In the genomic region with DNA sequence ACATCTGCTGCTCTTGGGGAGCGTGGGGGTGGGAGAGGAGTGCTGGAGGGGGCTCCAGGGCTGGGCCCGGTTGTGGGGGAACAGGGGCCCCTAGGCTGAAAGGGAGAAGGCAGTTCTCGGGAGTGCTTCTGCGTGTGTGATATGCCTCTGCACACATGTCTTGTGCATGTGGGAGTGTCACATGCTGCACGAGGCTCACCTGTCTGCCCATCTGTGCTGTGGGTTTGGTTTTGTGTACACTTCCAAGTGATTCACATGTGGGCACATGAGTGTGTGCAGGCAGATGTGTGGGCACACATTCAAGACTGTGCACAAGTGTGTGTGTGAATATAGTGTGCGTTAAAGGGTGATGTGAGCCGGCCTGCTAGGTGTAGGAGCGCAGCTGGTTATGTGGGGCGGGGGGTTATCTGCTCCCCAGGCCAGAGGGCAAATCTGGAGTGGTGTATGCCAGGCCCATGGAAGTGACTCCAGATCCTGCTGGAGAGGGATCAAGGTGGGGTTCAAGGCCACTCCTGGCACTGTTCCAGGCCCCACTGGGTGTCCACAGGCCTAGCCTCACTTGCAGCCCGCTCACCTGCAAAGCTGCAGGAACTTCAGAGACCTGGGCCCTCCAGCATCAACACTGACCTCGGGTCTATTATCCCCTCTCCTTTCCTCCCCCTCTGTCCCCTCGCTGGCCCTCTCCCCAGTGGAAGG, we compare ENCODE assay signal across 11 cellular contexts. TPM values are rescaled to one million over a fixed set of nuclear protein-coding genes. Genes with fewer than 3 reads are reported as not detected.
DNase-seq lines count a peak whose midpoint lies in the region; ATAC-seq, FAIRE-seq and TF ChIP-seq lines count a peak whose summit lies in the region.
"Had no signal": no experiment of that assay in that cellular context is flagged by ENCODE, and none has a peak within 500 bp of the region (broad histone marks: within the 10 kb centered on the region; RNA-seq: fewer than 3 reads in every experiment).

No MANE protein-coding gene starts in this region.

- H3K27ac Mint-ChIP-seq in HFFc6 (peak overlapping the region; percentile 83), brain (peak overlapping the region; percentile 90 to 99 (median 96))
- H3K27ac Mint-ChIP-seq in naive thymus-derived CD4-positive, alpha-beta T cell, result peak overlapping the region in 2 of 9 donors; percentile 34 to 47
- H3K27ac Mint-ChIP-seq in CD8-positive, alpha-beta T cell, result no peak overlapping the region
- H3K27ac Mint-ChIP-seq: activated T-helper 17 cell treated with anti-CD3 and anti-CD28 coated beads, Interleukin-2, amount 50 U/mL, for 72 hours had no signal

- 71 to 81% methylated on average over 12 of the region's 12 CpGs for WGBS in lung, 2 donors

- H3K27me3 Mint-ChIP-seq in HFFc6 (ENCODE audit: insufficient read depth), result peaks cover 11% of the 10 kb centered on the region
- H3K27me3 Mint-ChIP-seq in brain, result peaks cover 19% of the 10 kb centered on the region
- peaks cover 26 to 68% (median 51%) of the 10 kb centered on the region in 5 donors for H3K27me3 Mint-ChIP-seq in naive thymus-derived CD4-positive, alpha-beta T cell
- peaks cover 44% of the 10 kb centered on the region for H3K27me3 Mint-ChIP-seq in CD8-positive, alpha-beta T cell (ENCODE audit: low read depth)

- POLR2A ChIA-PET in naive thymus-derived CD4-positive, alpha-beta T cell (lab: Charles Lee), result interaction anchor here (0.5 to 0.6 kb wide), 2 partner anchors 105 to 271 kb away, joined by 3 to 5 read pairs; no protein-coding TSS in a partner anchor
- POLR2A ChIA-PET in CD8-positive, alpha-beta T cell (lab: Charles Lee), result interaction anchor here (1.5 kb wide), 1 partner anchor 40 kb away, joined by 3 read pairs; no protein-coding TSS in a partner anchor

- TF ChIP-seq CTCF in HFFc6 (IDR thresholded peaks at IDR 0.05) (no peak), brain (conservative IDR thresholded peaks at IDR 0.05) (no peak), lung (IDR thresholded peaks at IDR 0.05; ENCODE audit: control extremely low read depth, extremely low read depth) (no peak)
- no peak for TF ChIP-seq CTCF in CD8-positive, alpha-beta T cell (IDR thresholded peaks at IDR 0.05)

- intact Hi-C loops in naive thymus-derived CD4-positive, alpha-beta T cell (cut with micrococcal nuclease), result loop anchor here (10.0 kb wide), 3 partner anchors 97 to 1577 kb away; partner anchors contain the start of gene SLC38A10 (in 1 of the 2)
- intact Hi-C loops in CD8-positive, alpha-beta T cell (cut with DNase I, micrococcal nuclease), result loop anchor here in 1 of 2 experiments (10.0 kb wide), 1 partner anchor 123 kb away; the partner anchor contains the start of gene ACTG1

- no peaks in the 10 kb centered on the region for H3K27me3 ChIP-seq in lung (ENCODE audit: control insufficient read depth, insufficient read depth)
- no peaks in the 10 kb centered on the region for H3K27me3 ChIP-seq in stomach smooth muscle (ENCODE audit: control insufficient read depth in 1 of 2, insufficient read depth in 2 of 2, low read length in 2 of 2)
- H3K27me3 ChIP-seq in naive thymus-derived CD4-positive, alpha-beta T cell (ENCODE audit: control insufficient read depth in 2 of 2, insufficient read depth in 2 of 2, low read length in 2 of 2), result peaks cover 16 to 45% of the 10 kb centered on the region in 2 donors
- H3K27me3 ChIP-seq in CD8-positive, alpha-beta T cell (ENCODE audit: insufficient read depth, low read length), result peaks cover 57% of the 10 kb centered on the region

- peak overlapping the region; percentile 84 for H3K4me3 Mint-ChIP-seq in HFFc6
- peak overlapping the region; percentile 83 to 97 (median 89) for H3K4me3 Mint-ChIP-seq in brain
- H3K4me3 Mint-ChIP-seq in naive thymus-derived CD4-positive, alpha-beta T cell, result peak overlapping the region in 1 of 10 donors; percentile 8
- no peak overlapping the region for H3K4me3 Mint-ChIP-seq in CD8-positive, alpha-beta T cell
- H3K4me3 Mint-ChIP-seq: activated T-helper 17 cell treated with anti-CD3 and anti-CD28 coated beads, Interleukin-2, amount 50 U/mL, for 72 hours had no signal

- H3K9ac ChIP-seq in stomach smooth muscle (ENCODE audit: low read length in 2 of 2), result peak overlapping the region; percentile 58 to 88

- H3K36me3 ChIP-seq in lung (ENCODE audit: control insufficient read depth in 2 of 2, insufficient read depth in 2 of 2, low read length in 2 of 2), result peaks cover 0 to 4% of the 10 kb centered on the region in 2 donors
- H3K36me3 ChIP-seq in stomach smooth muscle (ENCODE audit: control insufficient read depth in 2 of 2, insufficient read depth in 2 of 2, low read length in 2 of 2), result no peaks in the 10 kb centered on the region
- no peaks in the 10 kb centered on the region for H3K36me3 ChIP-seq in naive thymus-derived CD4-positive, alpha-beta T cell (ENCODE audit: control insufficient read depth in 2 of 3, insufficient read depth in 3 of 3, low read length in 3 of 3)
- H3K36me3 ChIP-seq in CD8-positive, alpha-beta T cell (ENCODE audit: insufficient read depth, low read length), result no peaks in the 10 kb centered on the region

- H3K4me1 Mint-ChIP-seq in HFFc6 (ENCODE audit: low read depth) (peaks cover 42% of the 10 kb centered on the region), brain (peaks cover 62% of the 10 kb centered on the region)
- H3K4me1 Mint-ChIP-seq in naive thymus-derived CD4-positive, alpha-beta T cell, result peaks cover 0 to 30% (median 13%) of the 10 kb centered on the region in 7 donors
- H3K4me1 Mint-ChIP-seq in CD8-positive, alpha-beta T cell (ENCODE audit: low read depth), result peaks cover 18% of the 10 kb centered on the region

- no peak for FAIRE-seq in GM12892 (lab: Jason Lieb, UNC)

- H3K36me3 Mint-ChIP-seq in HFFc6 (ENCODE audit: low read depth), result no peaks in the 10 kb centered on the region
- no peaks in the 10 kb centered on the region for H3K36me3 Mint-ChIP-seq in brain
- no peaks in the 10 kb centered on the region for H3K36me3 Mint-ChIP-seq in naive thymus-derived CD4-positive, alpha-beta T cell
- H3K36me3 Mint-ChIP-seq in CD8-positive, alpha-beta T cell, result no peaks in the 10 kb centered on the region

- no peak for TF ChIP-seq POLR2A in GM12892 (IDR thresholded peaks at IDR 0.05; ENCODE audit: low read depth, low read length)

- H3K9me3 ChIP-seq in lung (ENCODE audit: control insufficient read depth in 2 of 2, insufficient read depth in 1 of 2, low read length in 1 of 2) (no peaks in the 10 kb centered on the region), stomach smooth muscle (ENCODE audit: control insufficient read depth in 2 of 2, low read length in 2 of 2) (no peaks in the 10 kb centered on the region)
- no peaks in the 10 kb centered on the region for H3K9me3 ChIP-seq in naive thymus-derived CD4-positive, alpha-beta T cell (ENCODE audit: control insufficient read depth in 2 of 3, low read length in 3 of 3)
- H3K9me3 ChIP-seq in CD8-positive, alpha-beta T cell (ENCODE audit: low read length), result no peaks in the 10 kb centered on the region

- H3K27ac ChIP-seq in lung (ENCODE audit: low read depth in 1 of 2, low read length in 1 of 2) (peak overlapping the region; percentile 95 to 99), stomach smooth muscle (ENCODE audit: low read length) (peak overlapping the region; percentile 98)
- no peak overlapping the region for H3K27ac ChIP-seq in naive thymus-derived CD4-positive, alpha-beta T cell (ENCODE audit: low read depth, low read length)
- no peak overlapping the region for H3K27ac ChIP-seq in CD8-positive, alpha-beta T cell (ENCODE audit: low read depth, low read length)
- H3K27ac ChIP-seq: foreskin keratinocyte had no signal

- no peak overlapping the region for H3K4me3 ChIP-seq in lung
- peak overlapping the region; percentile 67 to 84 for H3K4me3 ChIP-seq in stomach smooth muscle (ENCODE audit: low read length in 2 of 2)
- H3K4me3 ChIP-seq in naive thymus-derived CD4-positive, alpha-beta T cell (ENCODE audit: low read length), result no peak overlapping the region
- H3K4me3 ChIP-seq in CD8-positive, alpha-beta T cell (ENCODE audit: low read depth, low read length), result no peak overlapping the region

- ATAC-seq in lung (ENCODE audit: insufficient read depth, low FRiP score) (no peak), GM21367 (IDR thresholded peaks at IDR 0.05; ENCODE audit: unreplicated experiment) (no peak)
- no peak for ATAC-seq in naive thymus-derived CD4-positive, alpha-beta T cell
- ATAC-seq in CD8-positive, alpha-beta T cell, result no peak
- ATAC-seq: activated T-helper 17 cell treated with anti-CD3 and anti-CD28 coated beads, Interleukin-2, amount 50 U/mL, for 72 hours; foreskin keratinocyte had no signal

- H3K9me3 Mint-ChIP-seq in HFFc6 (no peaks in the 10 kb centered on the region), brain (peaks cover 0 to 3% (median 0%) of the 10 kb centered on the region in 5 experiments)
- peaks cover 0 to 10% (median 0%) of the 10 kb centered on the region in 11 donors for H3K9me3 Mint-ChIP-seq in naive thymus-derived CD4-positive, alpha-beta T cell
- no peaks in the 10 kb centered on the region for H3K9me3 Mint-ChIP-seq in CD8-positive, alpha-beta T cell
- H3K9me3 Mint-ChIP-seq: activated T-helper 17 cell treated with anti-CD3 and anti-CD28 coated beads, Interleukin-2, amount 50 U/mL, for 72 hours had no signal

- CTCF ChIA-PET in naive thymus-derived CD4-positive, alpha-beta T cell (lab: Charles Lee), result no interaction called here
- CTCF ChIA-PET in CD8-positive, alpha-beta T cell (lab: Charles Lee), result no interaction called here

- DNase-seq in HFFc6, result no peak
- no peak for DNase-seq in lung (ENCODE audit: low spot score)
- no peak for DNase-seq in GM12892 (ENCODE audit: insufficient read length)
- DNase-seq in naive thymus-derived CD4-positive, alpha-beta T cell, result no peak
- DNase-seq in CD8-positive, alpha-beta T cell, result no peak
- DNase-seq: foreskin keratinocyte, T1000 had no signal

- peaks cover 0 to 13% of the 10 kb centered on the region in 2 donors for H3K4me1 ChIP-seq in lung (ENCODE audit: control insufficient read depth in 2 of 2, insufficient read depth in 2 of 2, low read length in 2 of 2)
- H3K4me1 ChIP-seq in stomach smooth muscle (ENCODE audit: control insufficient read depth, insufficient read depth, low read length), result peaks cover 73% of the 10 kb centered on the region
- peaks cover 23 to 24% of the 10 kb centered on the region in 2 donors for H3K4me1 ChIP-seq in naive thymus-derived CD4-positive, alpha-beta T cell (ENCODE audit: control insufficient read depth in 2 of 2, insufficient read depth in 2 of 2, low read length in 2 of 2)
- H3K4me1 ChIP-seq in CD8-positive, alpha-beta T cell (ENCODE audit: insufficient read depth, low read length), result peaks cover 30% of the 10 kb centered on the region
- H3K4me1 ChIP-seq: foreskin keratinocyte had no signal

RNA-seq across cellular contexts. Expression of gene BAHCC1, which starts 3.8 kb away (rescaled TPM):
- 1 to 10 TPM; 7.3 to 9.7 (median 8.3) TPM for total RNA-seq in HFFc6 (2021; fragmentation: NEBNext Ultra II Directional; extraction: Animal tissue kit (Norgen Biotek cat#: 25700))
- polyA plus RNA-seq in brain (ENCODE audit: insufficient read depth, low read depth, low replicate concordance) (19.5 TPM), lung (10 to 100 TPM in 1 of 2 donors, 1 to 10 TPM in 1; 7.6 to 10.5 TPM)
- total RNA-seq in lung, result 10 to 100 TPM; 24.4 to 24.9 TPM
- polyA plus RNA-seq in GM12892 (2012; ENCODE audit: missing spikeins), result not detected
- 1 to 10 TPM in 1 of 5 experiments, under 1 TPM in 3, not detected in 1; 0.05 to 3.8 (median 0.68) TPM for total RNA-seq in naive thymus-derived CD4-positive, alpha-beta T cell
- not detected for polyA plus RNA-seq in naive thymus-derived CD4-positive, alpha-beta T cell
- under 1 TPM; 0.08 to 0.24 TPM for total RNA-seq in CD8-positive, alpha-beta T cell

Comparison
In these comparisons a context has a peak if more than half of its experiments do, and no peak if none do; other contexts are left out.
1. H3K27ac ChIP-seq: peak in lung (2 of 2) and stomach smooth muscle (single experiment); none in naive thymus-derived CD4-positive, alpha-beta T cell (single experiment) and CD8-positive, alpha-beta T cell (single experiment).
2. H3K4me3 ChIP-seq: peak in stomach smooth muscle (2 of 2); none in lung (single experiment), naive thymus-derived CD4-positive, alpha-beta T cell (single experiment) and CD8-positive, alpha-beta T cell (single experiment).